Comparison of ENCODE assay signal across 15 cellular contexts in the genomic region with DNA sequence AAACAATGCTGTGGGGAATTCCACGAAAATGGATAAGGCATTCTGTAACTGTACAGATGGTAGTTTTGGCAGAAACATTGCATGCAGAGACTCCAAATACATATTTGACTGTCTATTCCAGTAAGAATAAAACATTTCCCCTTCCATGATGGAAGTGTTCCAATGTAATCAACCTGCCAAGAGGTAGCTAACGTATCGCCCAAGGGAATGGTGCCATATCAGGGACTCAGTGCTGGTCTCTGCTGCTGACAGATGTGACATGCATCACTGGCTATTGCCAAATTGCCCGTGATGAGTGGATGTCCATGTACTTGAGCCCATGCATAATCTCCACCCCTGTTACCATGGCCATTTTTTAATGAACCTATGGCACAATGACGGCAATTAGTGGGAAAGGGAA.
DNase-seq lines count a peak whose midpoint lies in the region; ATAC-seq and TF ChIP-seq lines count a peak whose summit lies in the region.
"Had no signal": no experiment of that assay in that cellular context is flagged by ENCODE, and none has a peak within 500 bp of the region (broad histone marks: within the 10 kb centered on the region; RNA-seq: fewer than 3 reads in every experiment).

No MANE protein-coding gene starts in this region.

- H3K27me3 ChIP-seq in heart left ventricle (no peaks in the 10 kb centered on the region), right cardiac atrium (ENCODE audit: control insufficient read depth, insufficient read depth) (no peaks in the 10 kb centered on the region)

- TF ChIP-seq CTCF in heart left ventricle (IDR thresholded peaks at IDR 0.05) = no peak

- 41 to 56% (median 46%) methylated on average over 5 of the region's 5 CpGs for WGBS in heart left ventricle, 4 donors
- WGBS in right cardiac atrium = 52% methylated on average over 5 of the region's 5 CpGs

- H3K4me1 ChIP-seq in heart left ventricle (peaks cover 0 to 5% (median 0%) of the 10 kb centered on the region in 12 donors), right cardiac atrium (ENCODE audit: control insufficient read depth, insufficient read depth, low read length) (no peaks in the 10 kb centered on the region)
- H3K4me1 ChIP-seq: A549 had no signal

- TF ChIP-seq POLR2A in heart left ventricle (IDR thresholded peaks at IDR 0.05) = no peak

- peak in 3 of 5 donors; percentile 14 to 48 (median 21) for DNase-seq in heart left ventricle
- DNase-seq in right cardiac atrium = no peak
- peak; percentile 63 for DNase-seq in NCI-H1092 treated with DMSO at 0.1 percent for 48 hours (lab: John Stamatoyannopoulos, UW)
- DNase-seq in NCI-H69 (lab: John Stamatoyannopoulos, UW) = peak; percentile 99
- DNase-seq: COR-L47, NCI-H146, NCI-H524, OCI-M1, T-helper 17 cell had no signal

- H3K27ac ChIP-seq in heart left ventricle (no peak overlapping the region), right cardiac atrium (ENCODE audit: low read length) (no peak overlapping the region)
- H3K27ac ChIP-seq: A549 had no signal

- H3K36me3 ChIP-seq in heart left ventricle = no peaks in the 10 kb centered on the region

- no peak overlapping the region for H3K4me3 ChIP-seq in heart left ventricle
- no peak overlapping the region for H3K4me3 ChIP-seq in right cardiac atrium (ENCODE audit: low read length)
- H3K4me3 ChIP-seq: A549, GM23338 had no signal

- ATAC-seq in heart left ventricle (peak in 3 of 4 donors; percentile 57 to 92 (median 90)), right cardiac atrium (no peak), GM21723 (IDR thresholded peaks at IDR 0.05; ENCODE audit: unreplicated experiment) (no peak), GM21447 (IDR thresholded peaks at IDR 0.05; ENCODE audit: unreplicated experiment) (no peak), HG02798 (IDR thresholded peaks at IDR 0.05; ENCODE audit: poor library complexity, unreplicated experiment) (no peak)
- ATAC-seq: A549, GM23338, HCT116, T-helper 17 cell had no signal

- intact Hi-C loops in heart left ventricle (cut with DNase I) (no loop called here), right cardiac atrium (cut with DNase I) (no loop called here)

- H3K9me3 ChIP-seq in heart left ventricle = peaks cover 0 to 3% (median 0%) of the 10 kb centered on the region in 12 donors
- no peaks in the 10 kb centered on the region for H3K9me3 ChIP-seq in right cardiac atrium (ENCODE audit: control insufficient read depth, low read length)
- H3K9me3 ChIP-seq: A549 had no signal

Comparison
In these comparisons a context has a peak if more than half of its experiments do, and no peak if none do; other contexts are left out.
1. ATAC-seq: peak in heart left ventricle (3 of 4); none in right cardiac atrium (0 of 2), GM21723 (single experiment), GM21447 (single experiment) and HG02798 (single experiment).
2. DNase-seq: peak in heart left ventricle (3 of 5), NCI-H1092 treated with DMSO at 0.1 percent for 48 hours (single experiment) and NCI-H69 (single experiment); none in right cardiac atrium (0 of 3).